Comparison of ENCODE assay signal across 20 cellular contexts in the genomic region with DNA sequence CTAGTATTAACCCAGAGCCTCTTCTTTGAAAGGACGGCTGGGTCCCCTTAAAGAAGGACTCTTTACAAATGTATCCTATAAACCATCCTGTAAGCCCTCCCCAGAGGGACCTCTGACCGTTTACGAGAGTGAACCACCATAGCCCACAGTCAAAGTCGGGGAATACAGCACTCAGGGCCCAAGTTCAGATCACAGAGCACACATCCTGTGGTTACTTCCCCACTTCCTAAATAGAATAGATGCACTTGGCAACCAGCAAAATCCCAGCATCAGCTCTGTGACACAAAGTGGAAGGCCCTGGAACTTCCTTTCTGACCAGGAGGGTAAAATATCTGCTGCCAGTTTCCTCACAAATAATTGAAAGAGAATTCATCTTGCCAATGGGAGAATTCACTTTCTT. TPM values are rescaled to one million over a fixed set of nuclear protein-coding genes. Genes with fewer than 3 reads are reported as not detected.
"Had no signal": no experiment of that assay in that cellular context is flagged by ENCODE, and none has a peak within 500 bp of the region (broad histone marks: within the 10 kb centered on the region; RNA-seq: fewer than 3 reads in every experiment).

No MANE protein-coding gene starts in this region.

- H3K4me1 Mint-ChIP-seq: memory B cell, naive B cell had no signal

- H3K36me3 Mint-ChIP-seq: activated naive CD4-positive, alpha-beta T cell treated with anti-CD3 and anti-CD28 coated beads, Interleukin-2, amount 50 U/mL, for 72 hours; memory B cell; naive B cell had no signal

- H3K9me3 Mint-ChIP-seq: activated CD4-positive, alpha-beta T cell treated with anti-CD3 and anti-CD28 coated beads, Interleukin-2, amount 10 ng/mL, durations not matched to agents 7 days and 5 days; activated naive CD4-positive, alpha-beta T cell treated with anti-CD3 and anti-CD28 coated beads, Interleukin-2, amount 50 U/mL, for 72 hours; activated T-cell treated with anti-CD3 and anti-CD28 coated beads, Interleukin-2, amount 50 U/mL, for 72 hours; memory B cell; naive B cell; neural progenitor cell had no signal

- H3K4me1 ChIP-seq: neural progenitor cell, right lobe of liver had no signal

- H3K9me3 ChIP-seq: mucosa of descending colon, ovary, right lobe of liver, stomach had no signal

- FAIRE-seq: bronchial epithelial cell had no signal

- H3K27me3 ChIP-seq: ovary, right lobe of liver had no signal

- DNase-seq: activated CD4-positive, alpha-beta T cell treated with anti-CD3 and anti-CD28 coated beads, Interleukin-2, amount 10 ng/mL, durations not matched to agents 7 days and 5 days; activated CD8-positive, alpha-beta memory T cell treated with anti-CD3 and anti-CD28 coated beads, Interleukin-2, amount 50 U/mL, for 4 hours; activated effector memory CD4-positive, alpha-beta T cell treated with anti-CD3 and anti-CD28 coated beads, Interleukin-2, amount 50 U/mL, for 16 hours; activated T-cell treated with anti-CD3 and anti-CD28 coated beads, Interleukin-2, amount 50 U/mL, for 72 hours; dermis blood vessel endothelial cell; left ventricle myocardium superior; mucosa of descending colon; naive B cell; ovary; stimulated activated CD4-positive, alpha-beta T cell treated with anti-CD3 and anti-CD28 coated beads, Interleukin-4, amount 100 ng/mL, for 1 hour; stomach; T-helper 2 cell; trophoblast cell had no signal

- H3K4me2 ChIP-seq: neural progenitor cell, smooth muscle cell had no signal

- H2AFZ ChIP-seq: neural progenitor cell had no signal

- H3K4me3 Mint-ChIP-seq: activated CD4-positive, alpha-beta T cell treated with anti-CD3 and anti-CD28 coated beads, Interleukin-2, amount 10 ng/mL, durations not matched to agents 7 days and 5 days; activated T-cell treated with anti-CD3 and anti-CD28 coated beads, Interleukin-2, amount 50 U/mL, for 72 hours; memory B cell; naive B cell; neural progenitor cell had no signal

- H3K36me3 ChIP-seq: neural progenitor cell, ovary, right lobe of liver, stomach had no signal

- H3K27ac Mint-ChIP-seq: activated CD4-positive, alpha-beta T cell treated with anti-CD3 and anti-CD28 coated beads, Interleukin-2, amount 10 ng/mL, durations not matched to agents 7 days and 5 days; activated naive CD4-positive, alpha-beta T cell treated with anti-CD3 and anti-CD28 coated beads, Interleukin-2, amount 50 U/mL, for 72 hours; activated T-cell treated with anti-CD3 and anti-CD28 coated beads, Interleukin-2, amount 50 U/mL, for 72 hours; memory B cell; naive B cell; neural progenitor cell had no signal

- H3K4me3 ChIP-seq: mucosa of descending colon, neural progenitor cell, ovary, right lobe of liver, smooth muscle cell, stomach had no signal

- H3K27ac ChIP-seq: neural progenitor cell, ovary, right lobe of liver, stomach had no signal

- ATAC-seq: activated naive CD4-positive, alpha-beta T cell treated with anti-CD3 and anti-CD28 coated beads, Interleukin-2, amount 50 U/mL, for 72 hours; activated T-cell treated with anti-CD3 and anti-CD28 coated beads, Interleukin-2, amount 50 U/mL, for 72 hours; left ventricle myocardium superior; mucosa of descending colon; right lobe of liver had no signal

RNA-seq across cellular contexts. Expression of gene IGFBPL1, which starts 6.8 kb away (rescaled TPM):
- total RNA-seq: activated CD4-positive, alpha-beta T cell treated with anti-CD3 and anti-CD28 coated beads, Interleukin-2, amount 10 ng/mL, durations not matched to agents 7 days and 5 days; activated naive CD4-positive, alpha-beta T cell treated with anti-CD3 and anti-CD28 coated beads, Interleukin-2, amount 50 U/mL, for 72 hours; activated T-cell treated with anti-CD3 and anti-CD28 coated beads, Interleukin-2, amount 50 U/mL, for 72 hours; bronchial epithelial cell; fibroblast of villous mesenchyme; left ventricle myocardium superior had no signal
